Comparison of ENCODE assay signal across 8 cellular contexts in genomic region chr4:129093173-129093974, GRCh38. TPM values are rescaled to one million over a fixed set of nuclear protein-coding genes. Genes with fewer than 3 reads are reported as not detected.
DNase-seq lines count a peak whose midpoint lies in the region; ATAC-seq and TF ChIP-seq lines count a peak whose summit lies in the region.

Gene SCLT1, minus strand, starts transcription at chr4:129093539. Its CDS starts 436 bp downstream, at chr4:129093103.

- CTCF ChIA-PET in activated CD4-positive, alpha-beta T cell treated with anti-CD3 and anti-CD28 coated beads for 36 hours (lab: Charles Lee), result interaction anchor here (0.5 to 1.4 kb wide), 6 partner anchors 24 to 888 kb away, joined by 3 to 4 read pairs (median 3); no protein-coding TSS in a partner anchor

- peaks cover 27% of the 10 kb centered on the region for H3K4me1 Mint-ChIP-seq in activated CD4-positive, alpha-beta T cell treated with anti-CD3 and anti-CD28 coated beads for 36 hours

- intact Hi-C loops in activated CD4-positive, alpha-beta T cell treated with anti-CD3 and anti-CD28 coated beads for 36 hours (cut with DNase I, micrococcal nuclease), result loop anchor here (1.0 to 5.0 kb wide), 8 partner anchors 231 to 1211 kb away; partner anchors contain the start of genes ABHD18 (in 1 of the 2), MFSD8 (in 1 of the 2) and PLK4 (in 1 of the 2)

- POLR2A ChIA-PET in activated CD4-positive, alpha-beta T cell treated with anti-CD3 and anti-CD28 coated beads for 36 hours (lab: Charles Lee), result interaction anchor here (0.6 to 1.7 kb wide), 5 partner anchors 13 to 790 kb away, joined by 3 to 13 read pairs (median 4); no protein-coding TSS in a partner anchor

- TF ChIP-seq CTCF in choroid plexus epithelial cell (conservative IDR thresholded peaks at IDR 0.05; ENCODE audit: low read depth, low read length), result no peak

- H3K4me3 Mint-ChIP-seq in activated CD4-positive, alpha-beta T cell treated with anti-CD3 and anti-CD28 coated beads for 36 hours, result no peak within 1 kb of the TSS

- H3K36me3 Mint-ChIP-seq in activated CD4-positive, alpha-beta T cell treated with anti-CD3 and anti-CD28 coated beads for 36 hours (ENCODE audit: low read depth), result peaks cover 3% of the 10 kb centered on the region

- no peaks in the 10 kb centered on the region for H3K9me3 Mint-ChIP-seq in activated CD4-positive, alpha-beta T cell treated with anti-CD3 and anti-CD28 coated beads for 36 hours (ENCODE audit: low read depth)

- ATAC-seq in HG03442 (IDR thresholded peaks at IDR 0.05; ENCODE audit: unreplicated experiment), result peak; percentile 93
- ATAC-seq in activated CD4-positive, alpha-beta T cell treated with anti-CD3 and anti-CD28 coated beads for 36 hours, result peak; percentile 94

- peak within 1 kb of the TSS; percentile 35 for H3K27ac Mint-ChIP-seq in activated CD4-positive, alpha-beta T cell treated with anti-CD3 and anti-CD28 coated beads for 36 hours

- peak; percentile 100 for DNase-seq in Ammon's horn (ENCODE audit: low spot score)
- peak; percentile 73 for DNase-seq in GM19238 (ENCODE audit: insufficient read length, low spot score)
- DNase-seq in NCI-H524 (lab: John Stamatoyannopoulos, UW), result peak; percentile 89 to 91
- peak; percentile 98 for DNase-seq in activated CD4-positive, alpha-beta T cell treated with anti-CD3 and anti-CD28 coated beads for 36 hours
- peak; percentile 99 for DNase-seq in choroid plexus epithelial cell (ENCODE audit: low read depth)
- peak; percentile 96 for DNase-seq in kidney glomerular epithelial cell (lab: John Stamatoyannopoulos, UW)
- DNase-seq in stimulated activated CD4-positive, alpha-beta T cell treated with anti-CD3 and anti-CD28 coated beads, Interleukin-1b, Interleukin-23, amount 100 ng/mL, for 1 hour (ENCODE audit: low read depth in 2 of 2), result peak; percentile 75 to 89

- no peaks in the 10 kb centered on the region for H3K27me3 Mint-ChIP-seq in activated CD4-positive, alpha-beta T cell treated with anti-CD3 and anti-CD28 coated beads for 36 hours

- H3K4me3 ChIP-seq in choroid plexus epithelial cell (ENCODE audit: low read depth, low read length), result peak within 1 kb of the TSS; percentile 88

RNA-seq across cellular contexts. Expression of gene SCLT1, which starts in this region (rescaled TPM):
- 10 to 100 TPM; 18.7 to 19.3 TPM for total RNA-seq in activated CD4-positive, alpha-beta T cell treated with anti-CD3 and anti-CD28 coated beads for 36 hours

Comparison
In these comparisons a context has a peak if more than half of its experiments do, and no peak if none do; other contexts are left out.
1. Peak in every context shown above with its lines: DNase-seq, ATAC-seq and H3K4me3 ChIP-seq.